ENCODE assay signal across 1 cellular context in the genomic region with DNA sequence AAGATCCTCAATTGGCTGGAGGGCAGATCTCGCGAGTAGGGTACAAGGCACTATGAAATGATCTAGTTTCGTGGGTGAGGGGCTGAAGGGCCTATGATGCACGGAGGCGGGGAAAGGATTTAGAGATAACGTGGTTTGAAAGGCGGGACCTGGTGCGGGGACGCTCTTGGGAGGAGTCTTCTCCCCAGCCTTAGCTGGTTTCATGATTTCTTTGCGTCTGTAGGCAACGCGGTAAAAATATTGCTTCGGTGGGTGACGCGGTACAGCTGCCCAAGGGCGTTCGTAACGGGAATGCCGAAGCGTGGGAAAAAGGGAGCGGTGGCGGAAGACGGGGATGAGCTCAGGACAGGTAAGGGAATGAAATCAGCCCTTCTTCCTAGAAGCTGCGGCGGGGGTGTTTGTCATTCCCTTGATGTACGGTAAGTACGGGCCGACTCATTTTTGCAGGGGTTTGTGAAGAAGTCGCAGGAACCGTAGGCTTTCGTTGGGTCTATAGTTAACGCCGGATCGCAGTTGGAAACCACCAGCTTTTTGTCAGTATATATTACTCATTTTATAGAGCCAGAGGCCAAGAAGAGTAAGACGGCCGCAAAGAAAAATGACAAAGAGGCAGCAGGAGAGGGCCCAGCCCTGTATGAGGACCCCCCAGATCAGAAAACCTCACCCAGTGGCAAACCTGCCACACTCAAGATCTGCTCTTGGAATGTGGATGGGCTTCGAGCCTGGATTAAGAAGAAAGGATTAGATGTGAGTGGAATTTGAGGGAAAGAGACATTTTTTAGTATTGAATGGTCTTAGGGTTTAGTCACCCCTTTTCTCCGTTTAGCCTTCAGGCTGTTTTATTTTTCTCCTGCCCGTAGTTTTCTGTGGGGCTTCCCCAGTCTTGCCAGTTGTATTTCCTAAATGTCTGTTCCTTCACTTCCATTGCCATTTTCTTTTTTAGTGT.
TF ChIP-seq lines count a peak whose summit lies in the region.

No MANE protein-coding gene starts in this region.

TF ChIP-seq in GM23338, 12 proteins besides CTCF, POLR2A, EP300 and RAD21 (continued from another document):
- TF ChIP-seq, protein P1, sequence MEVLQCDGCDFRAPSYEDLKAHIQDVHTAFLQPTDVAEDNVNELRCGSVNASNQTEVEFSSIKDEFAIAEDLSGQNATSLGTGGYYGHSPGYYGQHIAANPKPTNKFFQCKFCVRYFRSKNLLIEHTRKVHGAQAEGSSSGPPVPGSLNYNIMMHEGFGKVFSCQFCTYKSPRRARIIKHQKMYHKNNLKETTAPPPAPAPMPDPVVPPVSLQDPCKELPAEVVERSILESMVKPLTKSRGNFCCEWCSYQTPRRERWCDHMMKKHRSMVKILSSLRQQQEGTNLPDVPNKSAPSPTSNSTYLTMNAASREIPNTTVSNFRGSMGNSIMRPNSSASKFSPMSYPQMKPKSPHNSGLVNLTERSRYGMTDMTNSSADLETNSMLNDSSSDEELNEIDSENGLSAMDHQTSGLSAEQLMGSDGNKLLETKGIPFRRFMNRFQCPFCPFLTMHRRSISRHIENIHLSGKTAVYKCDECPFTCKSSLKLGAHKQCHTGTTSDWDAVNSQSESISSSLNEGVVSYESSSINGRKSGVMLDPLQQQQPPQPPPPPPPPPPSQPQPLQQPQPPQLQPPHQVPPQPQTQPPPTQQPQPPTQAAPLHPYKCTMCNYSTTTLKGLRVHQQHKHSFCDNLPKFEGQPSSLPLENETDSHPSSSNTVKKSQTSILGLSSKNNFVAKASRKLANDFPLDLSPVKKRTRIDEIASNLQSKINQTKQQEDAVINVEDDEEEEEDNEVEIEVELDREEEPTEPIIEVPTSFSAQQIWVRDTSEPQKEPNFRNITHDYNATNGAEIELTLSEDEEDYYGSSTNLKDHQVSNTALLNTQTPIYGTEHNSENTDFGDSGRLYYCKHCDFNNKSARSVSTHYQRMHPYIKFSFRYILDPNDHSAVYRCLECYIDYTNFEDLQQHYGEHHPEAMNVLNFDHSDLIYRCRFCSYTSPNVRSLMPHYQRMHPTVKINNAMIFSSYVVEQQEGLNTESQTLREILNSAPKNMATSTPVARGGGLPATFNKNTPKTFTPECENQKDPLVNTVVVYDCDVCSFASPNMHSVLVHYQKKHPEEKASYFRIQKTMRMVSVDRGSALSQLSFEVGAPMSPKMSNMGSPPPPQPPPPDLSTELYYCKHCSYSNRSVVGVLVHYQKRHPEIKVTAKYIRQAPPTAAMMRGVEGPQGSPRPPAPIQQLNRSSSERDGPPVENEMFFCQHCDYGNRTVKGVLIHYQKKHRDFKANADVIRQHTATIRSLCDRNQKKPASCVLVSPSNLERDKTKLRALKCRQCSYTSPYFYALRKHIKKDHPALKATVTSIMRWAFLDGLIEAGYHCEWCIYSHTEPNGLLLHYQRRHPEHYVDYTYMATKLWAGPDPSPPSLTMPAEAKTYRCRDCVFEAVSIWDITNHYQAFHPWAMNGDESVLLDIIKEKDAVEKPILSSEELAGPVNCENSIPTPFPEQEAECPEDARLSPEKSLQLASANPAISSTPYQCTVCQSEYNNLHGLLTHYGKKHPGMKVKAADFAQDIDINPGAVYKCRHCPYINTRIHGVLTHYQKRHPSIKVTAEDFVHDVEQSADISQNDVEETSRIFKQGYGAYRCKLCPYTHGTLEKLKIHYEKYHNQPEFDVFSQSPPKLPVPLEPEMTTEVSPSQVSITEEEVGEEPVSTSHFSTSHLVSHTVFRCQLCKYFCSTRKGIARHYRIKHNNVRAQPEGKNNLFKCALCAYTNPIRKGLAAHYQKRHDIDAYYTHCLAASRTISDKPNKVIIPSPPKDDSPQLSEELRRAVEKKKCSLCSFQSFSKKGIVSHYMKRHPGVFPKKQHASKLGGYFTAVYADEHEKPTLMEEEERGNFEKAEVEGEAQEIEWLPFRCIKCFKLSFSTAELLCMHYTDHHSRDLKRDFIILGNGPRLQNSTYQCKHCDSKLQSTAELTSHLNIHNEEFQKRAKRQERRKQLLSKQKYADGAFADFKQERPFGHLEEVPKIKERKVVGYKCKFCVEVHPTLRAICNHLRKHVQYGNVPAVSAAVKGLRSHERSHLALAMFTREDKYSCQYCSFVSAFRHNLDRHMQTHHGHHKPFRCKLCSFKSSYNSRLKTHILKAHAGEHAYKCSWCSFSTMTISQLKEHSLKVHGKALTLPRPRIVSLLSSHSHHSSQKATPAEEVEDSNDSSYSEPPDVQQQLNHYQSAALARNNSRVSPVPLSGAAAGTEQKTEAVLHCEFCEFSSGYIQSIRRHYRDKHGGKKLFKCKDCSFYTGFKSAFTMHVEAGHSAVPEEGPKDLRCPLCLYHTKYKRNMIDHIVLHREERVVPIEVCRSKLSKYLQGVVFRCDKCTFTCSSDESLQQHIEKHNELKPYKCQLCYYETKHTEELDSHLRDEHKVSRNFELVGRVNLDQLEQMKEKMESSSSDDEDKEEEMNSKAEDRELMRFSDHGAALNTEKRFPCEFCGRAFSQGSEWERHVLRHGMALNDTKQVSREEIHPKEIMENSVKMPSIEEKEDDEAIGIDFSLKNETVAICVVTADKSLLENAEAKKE (CRISPR knock-in tag; IDR thresholded peaks at IDR 0.05) = no peak
- TF ChIP-seq, protein P2, sequence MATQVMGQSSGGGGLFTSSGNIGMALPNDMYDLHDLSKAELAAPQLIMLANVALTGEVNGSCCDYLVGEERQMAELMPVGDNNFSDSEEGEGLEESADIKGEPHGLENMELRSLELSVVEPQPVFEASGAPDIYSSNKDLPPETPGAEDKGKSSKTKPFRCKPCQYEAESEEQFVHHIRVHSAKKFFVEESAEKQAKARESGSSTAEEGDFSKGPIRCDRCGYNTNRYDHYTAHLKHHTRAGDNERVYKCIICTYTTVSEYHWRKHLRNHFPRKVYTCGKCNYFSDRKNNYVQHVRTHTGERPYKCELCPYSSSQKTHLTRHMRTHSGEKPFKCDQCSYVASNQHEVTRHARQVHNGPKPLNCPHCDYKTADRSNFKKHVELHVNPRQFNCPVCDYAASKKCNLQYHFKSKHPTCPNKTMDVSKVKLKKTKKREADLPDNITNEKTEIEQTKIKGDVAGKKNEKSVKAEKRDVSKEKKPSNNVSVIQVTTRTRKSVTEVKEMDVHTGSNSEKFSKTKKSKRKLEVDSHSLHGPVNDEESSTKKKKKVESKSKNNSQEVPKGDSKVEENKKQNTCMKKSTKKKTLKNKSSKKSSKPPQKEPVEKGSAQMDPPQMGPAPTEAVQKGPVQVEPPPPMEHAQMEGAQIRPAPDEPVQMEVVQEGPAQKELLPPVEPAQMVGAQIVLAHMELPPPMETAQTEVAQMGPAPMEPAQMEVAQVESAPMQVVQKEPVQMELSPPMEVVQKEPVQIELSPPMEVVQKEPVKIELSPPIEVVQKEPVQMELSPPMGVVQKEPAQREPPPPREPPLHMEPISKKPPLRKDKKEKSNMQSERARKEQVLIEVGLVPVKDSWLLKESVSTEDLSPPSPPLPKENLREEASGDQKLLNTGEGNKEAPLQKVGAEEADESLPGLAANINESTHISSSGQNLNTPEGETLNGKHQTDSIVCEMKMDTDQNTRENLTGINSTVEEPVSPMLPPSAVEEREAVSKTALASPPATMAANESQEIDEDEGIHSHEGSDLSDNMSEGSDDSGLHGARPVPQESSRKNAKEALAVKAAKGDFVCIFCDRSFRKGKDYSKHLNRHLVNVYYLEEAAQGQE (IDR thresholded peaks at IDR 0.05; ENCODE audit: unreplicated experiment) = no peak
- TF ChIP-seq ZNF331 (CRISPR knock-in tag; IDR thresholded peaks at IDR 0.05; ENCODE audit: low read depth) (no peak), ZNF114 (CRISPR knock-in tag; IDR thresholded peaks at IDR 0.05) (no peak), STAT1 (IDR thresholded peaks at IDR 0.05; ENCODE audit: unreplicated experiment) (no peak), CREB1 (CRISPR knock-in tag; IDR thresholded peaks at IDR 0.05; ENCODE audit: low read depth) (no peak), EZH2phosphoT487 (IDR thresholded peaks at IDR 0.05; ENCODE audit: unreplicated experiment) (no peak), POLR2AphosphoS5 (IDR thresholded peaks at IDR 0.05; ENCODE audit: low read depth) (no peak), EZH2 (IDR thresholded peaks at IDR 0.05; ENCODE audit: low read depth, unreplicated experiment) (no peak)
- TF ChIP-seq, protein P3, sequence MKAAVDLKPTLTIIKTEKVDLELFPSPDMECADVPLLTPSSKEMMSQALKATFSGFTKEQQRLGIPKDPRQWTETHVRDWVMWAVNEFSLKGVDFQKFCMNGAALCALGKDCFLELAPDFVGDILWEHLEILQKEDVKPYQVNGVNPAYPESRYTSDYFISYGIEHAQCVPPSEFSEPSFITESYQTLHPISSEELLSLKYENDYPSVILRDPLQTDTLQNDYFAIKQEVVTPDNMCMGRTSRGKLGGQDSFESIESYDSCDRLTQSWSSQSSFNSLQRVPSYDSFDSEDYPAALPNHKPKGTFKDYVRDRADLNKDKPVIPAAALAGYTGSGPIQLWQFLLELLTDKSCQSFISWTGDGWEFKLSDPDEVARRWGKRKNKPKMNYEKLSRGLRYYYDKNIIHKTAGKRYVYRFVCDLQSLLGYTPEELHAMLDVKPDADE (IDR thresholded peaks at IDR 0.05) = no peak
